Comparison of ENCODE assay signal across 6 cellular contexts in genomic region chr19:19137556-19138109, GRCh38.
A peak's percentile ranks its signal among the peaks of the same experiment; 100 is the strongest.
DNase-seq lines count a peak whose midpoint lies in the region; ATAC-seq lines count a peak whose summit lies in the region.

No MANE protein-coding gene starts in this region.

- peak overlapping the region; percentile 96 for H3K27ac Mint-ChIP-seq in T-helper 1 cell treated with Interleukin-12 subunit alpha and Interleukin-12 subunit beta and Interleukin-4 antibody, amounts not matched to agents 30 μg/mL and 1 μg/mL, for 36 hours
- H3K27ac Mint-ChIP-seq in stimulated activated effector memory CD8-positive, alpha-beta T cell treated with anti-CD3 and anti-CD28 coated beads, Interleukin-12 subunit alpha, Interleukin-12 subunit beta, amount 100 ng/mL, for 72 hours, result peak overlapping the region; percentile 98

- H3K4me3 Mint-ChIP-seq in T-helper 1 cell treated with Interleukin-12 subunit alpha and Interleukin-12 subunit beta and Interleukin-4 antibody, amounts not matched to agents 30 μg/mL and 1 μg/mL, for 36 hours, result peak overlapping the region; percentile 98
- peak overlapping the region; percentile 96 for H3K4me3 Mint-ChIP-seq in stimulated activated effector memory CD8-positive, alpha-beta T cell treated with anti-CD3 and anti-CD28 coated beads, Interleukin-12 subunit alpha, Interleukin-12 subunit beta, amount 100 ng/mL, for 72 hours

- peaks cover 28% of the 10 kb centered on the region for H3K4me1 Mint-ChIP-seq in T-helper 1 cell treated with Interleukin-12 subunit alpha and Interleukin-12 subunit beta and Interleukin-4 antibody, amounts not matched to agents 30 μg/mL and 1 μg/mL, for 36 hours (ENCODE audit: low read depth)
- H3K4me1 Mint-ChIP-seq in stimulated activated effector memory CD8-positive, alpha-beta T cell treated with anti-CD3 and anti-CD28 coated beads, Interleukin-12 subunit alpha, Interleukin-12 subunit beta, amount 100 ng/mL, for 72 hours, result peaks cover 32% of the 10 kb centered on the region

- DNase-seq in T-helper 1 cell (no peak), fibroblast of peridontal ligament (ENCODE audit: extremely low read depth) (peak; percentile 7)
- DNase-seq in stimulated activated effector memory CD8-positive, alpha-beta T cell treated with anti-CD3 and anti-CD28 coated beads, Interleukin-12 subunit alpha, Interleukin-12 subunit beta, amount 100 ng/mL, for 72 hours (ENCODE audit: low spot score in 2 of 2), result no peak

- H3K9me3 Mint-ChIP-seq in T-helper 1 cell treated with Interleukin-12 subunit alpha and Interleukin-12 subunit beta and Interleukin-4 antibody, amounts not matched to agents 30 μg/mL and 1 μg/mL, for 36 hours, result no peaks in the 10 kb centered on the region
- no peaks in the 10 kb centered on the region for H3K9me3 Mint-ChIP-seq in stimulated activated effector memory CD8-positive, alpha-beta T cell treated with anti-CD3 and anti-CD28 coated beads, Interleukin-12 subunit alpha, Interleukin-12 subunit beta, amount 100 ng/mL, for 72 hours

- H3K27me3 Mint-ChIP-seq in T-helper 1 cell treated with Interleukin-12 subunit alpha and Interleukin-12 subunit beta and Interleukin-4 antibody, amounts not matched to agents 30 μg/mL and 1 μg/mL, for 36 hours (ENCODE audit: low read depth), result no peaks in the 10 kb centered on the region

- no peak for ATAC-seq in stimulated activated effector memory CD8-positive, alpha-beta T cell treated with anti-CD3 and anti-CD28 coated beads, Interleukin-12 subunit alpha, Interleukin-12 subunit beta, amount 100 ng/mL, for 72 hours
- ATAC-seq in HG02642 (IDR thresholded peaks at IDR 0.05; ENCODE audit: poor library complexity, unreplicated experiment), result no peak
- no peak for ATAC-seq in GM19328 (IDR thresholded peaks at IDR 0.05; ENCODE audit: unreplicated experiment)

- peaks cover 3% of the 10 kb centered on the region for H3K36me3 Mint-ChIP-seq in T-helper 1 cell treated with Interleukin-12 subunit alpha and Interleukin-12 subunit beta and Interleukin-4 antibody, amounts not matched to agents 30 μg/mL and 1 μg/mL, for 36 hours (ENCODE audit: low read depth)
- peaks cover 7% of the 10 kb centered on the region for H3K36me3 Mint-ChIP-seq in stimulated activated effector memory CD8-positive, alpha-beta T cell treated with anti-CD3 and anti-CD28 coated beads, Interleukin-12 subunit alpha, Interleukin-12 subunit beta, amount 100 ng/mL, for 72 hours
